ENCODE assay signal across 8 cellular contexts in the genomic region with DNA sequence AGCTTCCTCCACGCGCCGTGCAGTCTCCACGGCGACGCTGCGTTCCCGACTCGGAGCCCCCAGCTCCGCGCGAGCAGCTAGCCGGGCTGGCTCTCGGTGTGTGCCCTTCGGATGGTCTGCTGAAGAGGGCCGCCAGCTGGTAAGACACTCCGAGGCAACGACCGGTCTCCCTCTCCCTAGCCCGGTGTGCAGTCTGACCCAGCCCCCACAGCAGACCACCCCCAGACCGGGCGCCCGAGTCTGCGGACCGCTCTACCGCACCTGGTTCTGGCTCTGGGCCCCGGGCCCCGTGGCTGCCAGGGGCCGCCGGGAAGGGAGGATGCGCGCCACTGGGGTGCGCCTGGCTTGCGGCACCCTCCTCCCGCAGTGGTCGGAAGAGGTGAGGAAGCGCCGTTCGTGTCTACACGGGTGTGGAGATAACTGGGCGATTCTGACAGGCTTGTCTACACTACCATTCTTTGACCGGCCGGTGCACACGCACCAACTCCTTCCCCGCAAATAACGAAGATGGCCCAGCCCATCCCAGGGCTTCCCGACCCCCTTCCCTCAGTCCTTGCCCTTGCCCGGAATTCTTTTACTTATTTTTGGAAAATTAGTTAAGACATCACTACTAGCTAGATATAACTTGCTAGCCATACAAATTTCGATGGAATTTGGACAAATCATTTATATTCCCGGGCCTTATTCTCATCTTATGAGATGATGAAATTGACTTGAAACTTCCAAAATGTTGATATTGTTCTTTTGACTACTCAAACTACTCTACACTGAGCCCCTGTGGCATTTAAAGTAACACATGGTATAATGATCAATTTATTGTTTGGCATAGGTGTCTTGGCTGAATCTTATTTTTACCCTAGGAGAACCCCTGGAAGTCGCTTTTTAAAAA. TPM values are rescaled to one million over a fixed set of nuclear protein-coding genes. Genes with fewer than 3 reads are reported as not detected.
A peak's percentile ranks its signal among the peaks of the same experiment; 100 is the strongest.
DNase-seq lines count a peak whose midpoint lies in the region; ATAC-seq and TF ChIP-seq lines count a peak whose summit lies in the region.

No MANE protein-coding gene starts in this region.

- H3K27me3 Mint-ChIP-seq in nephron progenitor cell (ENCODE audit: low read depth, poor library complexity), result peaks cover 3% of the 10 kb centered on the region

- 2% methylated on average over 42 to 51 of the region's 51 CpGs for WGBS in aorta, 2 donors

- H3K9me3 ChIP-seq in HUES6 (ENCODE audit: control insufficient read depth, insufficient read depth, low read depth, low read length) (no peaks in the 10 kb centered on the region), aorta (ENCODE audit: control insufficient read depth, low read length) (no peaks in the 10 kb centered on the region)

- H3K27ac ChIP-seq in HUES6 (ENCODE audit: low read depth, low read length) (peak overlapping the region; percentile 40; the same call in 1 of the 2 replicates), aorta (ENCODE audit: low read depth in 1 of 2, low read length in 2 of 2) (peak overlapping the region in 1 of 2 donors; percentile 22)

- no peaks in the 10 kb centered on the region for H3K36me3 Mint-ChIP-seq in nephron progenitor cell (ENCODE audit: low read depth)

- no peaks in the 10 kb centered on the region for H3K9me3 Mint-ChIP-seq in nephron progenitor cell

- DNase-seq in EH (ENCODE audit: low read depth) (peak; percentile 3), erythroblast (lab: John Stamatoyannopoulos, UW) (peak; percentile 50), nephron progenitor cell (no peak), aorta (no peak), NAMALWA (ENCODE audit: low spot score) (no peak)
- DNase-seq in activated CD4-positive, alpha-beta T cell treated with anti-CD3 and anti-CD28 coated beads, Interleukin-2, amount 50 U/mL, for 1 hour, result peak; percentile 12

- no peak for TF ChIP-seq POLR2A in erythroblast (IDR thresholded peaks at IDR 0.05; ENCODE audit: low read length)

- TF ChIP-seq CTCF in nephron progenitor cell (IDR thresholded peaks at IDR 0.05), result no peak

- H3K27me3 ChIP-seq in HUES6 (ENCODE audit: control insufficient read depth, insufficient read depth, low read length) (no peaks in the 10 kb centered on the region), aorta (ENCODE audit: control insufficient read depth in 1 of 2, insufficient read depth in 2 of 2, low read length in 1 of 2) (no peaks in the 10 kb centered on the region)

- intact Hi-C loops in aorta (cut with DNase I), result loop anchor here (2.0 to 5.0 kb wide), 4 partner anchors 34 to 54 kb away; a partner anchor contains a TSS

- H3K4me3 ChIP-seq in HUES6 (ENCODE audit: low read depth, low read length) (peak overlapping the region; percentile 80), aorta (ENCODE audit: low read length in 2 of 2) (peak overlapping the region; percentile 28 to 67)

- no peak overlapping the region for H3K27ac Mint-ChIP-seq in nephron progenitor cell

- ATAC-seq in GM21526 (IDR thresholded peaks at IDR 0.05; ENCODE audit: low FRiP score, unreplicated experiment) (peak; percentile 34), aorta (ENCODE audit: low FRiP score) (peak; percentile 71)

- H3K9ac ChIP-seq in HUES6 (ENCODE audit: low read length), result peak overlapping the region; percentile 91

- H3K4me1 Mint-ChIP-seq in nephron progenitor cell, result peaks cover 37% of the 10 kb centered on the region

- peaks cover 10% of the 10 kb centered on the region for H3K4me1 ChIP-seq in HUES6 (ENCODE audit: control insufficient read depth, insufficient read depth, low read length)
- H3K4me1 ChIP-seq in aorta (ENCODE audit: control insufficient read depth in 1 of 2, insufficient read depth in 2 of 2, low read length in 2 of 2), result no peaks in the 10 kb centered on the region

- peak overlapping the region; percentile 90 for H3K4me3 Mint-ChIP-seq in nephron progenitor cell

- H3K36me3 ChIP-seq in HUES6 (ENCODE audit: control insufficient read depth, insufficient read depth, low read length) (no peaks in the 10 kb centered on the region), aorta (ENCODE audit: control insufficient read depth in 1 of 2, insufficient read depth in 2 of 2, low read length in 1 of 2) (no peaks in the 10 kb centered on the region)

RNA-seq across cellular contexts. Expression of a gene that starts 1.1 kb away (rescaled TPM):
- total RNA-seq in aorta, result 1 to 10 TPM in 1 of 2 donors, under 1 TPM in 1; 0.69 to 1.3 TPM
- polyA plus RNA-seq in aorta, result 1 to 10 TPM in 1 of 2 donors, not detected in 1; 3.0 TPM

RNA-seq across cellular contexts. Expression of a gene that starts 45.4 kb away (rescaled TPM):
- total RNA-seq in aorta, result 1 to 10 TPM; 6.9 to 7.8 TPM
- polyA plus RNA-seq in aorta, result 1 to 10 TPM; 1.6 to 2.0 TPM

RNA-seq across cellular contexts. Expression of a gene that starts 56.2 kb away (rescaled TPM):
- 1 to 10 TPM; 3.2 to 3.6 TPM for total RNA-seq in aorta
- not detected for polyA plus RNA-seq in aorta

Comparison
In these comparisons a context has a peak if more than half of its experiments do, and no peak if none do; other contexts are left out.
1. DNase-seq: peak in EH (single experiment), activated CD4-positive, alpha-beta T cell treated with anti-CD3 and anti-CD28 coated beads, Interleukin-2, amount 50 U/mL, for 1 hour (single experiment) and erythroblast (2 of 2); none in nephron progenitor cell (single experiment), aorta (0 of 2) and NAMALWA (single experiment).